ENCODE assay signal across 8 cellular contexts in the genomic region with DNA sequence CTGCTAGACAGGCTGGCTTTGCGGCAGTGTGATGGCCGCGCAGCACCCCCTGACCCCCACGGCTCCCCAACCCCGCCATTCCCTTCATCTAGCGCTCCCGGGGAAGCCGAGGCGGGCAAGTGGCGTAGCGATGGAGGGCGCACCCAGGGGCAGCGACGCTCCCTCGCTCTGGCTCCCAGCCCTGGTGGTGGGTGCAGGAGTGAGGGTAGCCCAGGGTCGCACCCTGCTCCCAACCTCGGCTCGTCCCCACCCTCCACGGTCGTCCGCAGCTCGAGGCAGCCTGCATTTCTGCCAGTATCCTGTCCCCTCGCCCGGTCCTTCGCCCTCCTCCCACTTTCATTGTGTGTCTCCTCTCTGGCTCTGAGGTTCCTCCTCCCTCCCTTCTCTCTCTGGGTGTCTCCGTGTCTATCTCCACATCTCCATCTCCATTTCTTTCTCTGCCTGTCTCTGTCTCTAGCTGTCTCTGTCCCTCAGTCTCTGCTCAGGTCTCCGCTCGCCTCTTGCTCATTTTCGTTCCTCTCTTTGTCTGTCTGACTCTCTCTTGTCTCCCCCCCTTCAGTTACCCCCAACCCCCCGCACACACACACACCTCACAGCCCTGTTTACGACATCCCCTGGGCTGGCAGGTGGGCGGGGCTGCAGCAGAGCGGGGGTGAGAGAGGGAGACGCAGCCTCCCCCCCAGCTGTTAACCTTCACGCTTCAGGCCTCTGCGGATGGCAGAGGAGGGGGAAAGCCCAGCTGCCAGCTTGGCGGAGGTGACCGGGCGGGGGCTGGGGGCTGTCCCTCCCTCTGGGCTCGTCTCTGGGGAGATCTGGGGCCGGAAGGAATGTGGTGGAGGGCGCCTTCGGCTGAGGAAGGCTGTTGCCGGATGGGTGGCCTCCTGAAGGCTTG. TPM values are rescaled to one million over a fixed set of nuclear protein-coding genes. Genes with fewer than 3 reads are reported as not detected.
DNase-seq lines count a peak whose midpoint lies in the region; ATAC-seq, FAIRE-seq and TF ChIP-seq lines count a peak whose summit lies in the region.

No MANE protein-coding gene starts in this region.

- peak overlapping the region; percentile 70 to 77 for H3K27ac Mint-ChIP-seq in activated naive CD4-positive, alpha-beta T cell treated with anti-CD3 and anti-CD28 coated beads, Interleukin-2, amount 50 U/mL, for 72 hours

- H3K4me1 ChIP-seq in iPS-18a (ENCODE audit: control insufficient read depth, low read depth, low read length): peaks cover 25% of the 10 kb centered on the region

- H3K9ac ChIP-seq in iPS-18a (ENCODE audit: low read length): peak overlapping the region; percentile 28

- FAIRE-seq in RCC 7860 (lab: Jason Lieb, UNC): peak; percentile 62

- H3K9me3 ChIP-seq in iPS-18a (ENCODE audit: control insufficient read depth, low read depth, low read length): no peaks in the 10 kb centered on the region

- DNase-seq in GM12865 (ENCODE audit: low read depth): peak; percentile 72
- peak; percentile 73 for DNase-seq in RCC 7860 (ENCODE audit: low spot score)
- DNase-seq in activated naive CD4-positive, alpha-beta T cell treated with anti-CD3 and anti-CD28 coated beads, Interleukin-2, amount 50 U/mL, for 72 hours (ENCODE audit: low spot score in 2 of 2): peak; percentile 54 to 87
- peak; percentile 79 for DNase-seq in stimulated activated CD4-positive, alpha-beta T cell treated with anti-CD3 and anti-CD28 coated beads, Interleukin-15, amount 100 ng/mL, for 24 hours
- DNase-seq in AG08396 (ENCODE audit: low spot score): no peak

- no peak for TF ChIP-seq CTCF in GM12865 (IDR thresholded peaks at IDR 0.05; ENCODE audit: insufficient read depth, low read depth, low read length, missing control alignments)

- no peaks in the 10 kb centered on the region for H3K36me3 Mint-ChIP-seq in activated naive CD4-positive, alpha-beta T cell treated with anti-CD3 and anti-CD28 coated beads, Interleukin-2, amount 50 U/mL, for 72 hours

- H3K27ac ChIP-seq in iPS-18a (ENCODE audit: low read length): no peak overlapping the region

- peaks cover 76% of the 10 kb centered on the region for H3K27me3 ChIP-seq in iPS-18a (ENCODE audit: control insufficient read depth, insufficient read depth, low read length)

- H3K9me3 Mint-ChIP-seq in activated naive CD4-positive, alpha-beta T cell treated with anti-CD3 and anti-CD28 coated beads, Interleukin-2, amount 50 U/mL, for 72 hours: no peaks in the 10 kb centered on the region

- H3K4me3 ChIP-seq in GM12865 (ENCODE audit: low read depth, low read length): peak overlapping the region; percentile 54
- H3K4me3 ChIP-seq in iPS-18a (ENCODE audit: low read length): peak overlapping the region; percentile 54

- peak; percentile 41 for ATAC-seq in HG02571 (IDR thresholded peaks at IDR 0.05; ENCODE audit: unreplicated experiment)
- peak; percentile 65 to 91 for ATAC-seq in activated naive CD4-positive, alpha-beta T cell treated with anti-CD3 and anti-CD28 coated beads, Interleukin-2, amount 50 U/mL, for 72 hours
- ATAC-seq in GM21526 (IDR thresholded peaks at IDR 0.05; ENCODE audit: low FRiP score, unreplicated experiment): no peak

- no peaks in the 10 kb centered on the region for H3K36me3 ChIP-seq in iPS-18a (ENCODE audit: control insufficient read depth, low read depth, low read length)

RNA-seq across cellular contexts. Expression of a gene that starts 48.7 kb away (rescaled TPM):
- total RNA-seq in activated naive CD4-positive, alpha-beta T cell treated with anti-CD3 and anti-CD28 coated beads, Interleukin-2, amount 50 U/mL, for 72 hours: not detected
